15 cellular contexts compared by ENCODE assay signal in genomic region chr7:116653646-116654045, GRCh38. TPM values are rescaled to one million over a fixed set of nuclear protein-coding genes. Genes with fewer than 3 reads are reported as not detected.
DNase-seq lines count a peak whose midpoint lies in the region; ATAC-seq and TF ChIP-seq lines count a peak whose summit lies in the region.
"Had no signal": no experiment of that assay in that cellular context is flagged by ENCODE, and none has a peak within 500 bp of the region (broad histone marks: within the 10 kb centered on the region; RNA-seq: fewer than 3 reads in every experiment).

No MANE protein-coding gene starts in this region.

- peaks cover 8% of the 10 kb centered on the region for H3K9me1 ChIP-seq in IMR-90 (ENCODE audit: insufficient read depth, low read length)

- no peak overlapping the region for H4K91ac ChIP-seq in IMR-90 (ENCODE audit: insufficient read depth, low read depth, low read length)

- no CpG with 5 or more reads among the region's 2 CpGs for WGBS in IMR-90 (ENCODE audit: extremely low coverage in 2 of 2, insufficient read length in 1 of 2), 2 experiments

- H3K4ac ChIP-seq in IMR-90 (ENCODE audit: low read depth, low read length), result no peak overlapping the region; the same call in 1 of the 2 replicates

- H4K8ac ChIP-seq in IMR-90 (ENCODE audit: low read depth in 2 of 2, low read length in 2 of 2), result no peak overlapping the region

- no peak overlapping the region for H2AK5ac ChIP-seq in IMR-90 (ENCODE audit: low read depth, low read length)

- in situ Hi-C loops in IMR-90 (cut with MboI; ENCODE audit: low sequenced_read_pairs) (no loop called here), Panc1 (cut with HindIII; ENCODE audit: low pct_unique_long_range_greater_than_20kb, low sequenced_read_pairs) (no loop called here)

- H2BK20ac ChIP-seq in IMR-90 (ENCODE audit: low read depth, low read length), result no peak overlapping the region

- no peak for DNase-seq in IMR-90
- no peak for DNase-seq in Panc1 (ENCODE audit: low read depth, low spot score)
- DNase-seq in epithelial cell of prostate (ENCODE audit: low read depth, low spot score), result peak; percentile 62
- DNase-seq in renal cortical epithelial cell (ENCODE audit: low read depth), result peak; percentile 44
- DNase-seq in RPMI8226, result no peak
- no peak for DNase-seq in HT-29 (ENCODE audit: low spot score)
- DNase-seq in NCI-H2107 (lab: John Stamatoyannopoulos, UW), result no peak
- DNase-seq: CD8-positive, alpha-beta T cell; GF-D8; NCI-H1436 treated with DMSO at 0.1 percent for 48 hours; NCI-H2081; NCI-H2227 treated with DMSO at 0.1 percent for 48 hours; NCI-H526 had no signal

- no peak overlapping the region for H2BK15ac ChIP-seq in IMR-90 (ENCODE audit: low read depth, low read length)

- no peak for TF ChIP-seq RAD21 in IMR-90 (IDR thresholded peaks at IDR 0.05; ENCODE audit: low read length)

- H3K9ac ChIP-seq in IMR-90 (ENCODE audit: low read depth, low read length), result no peak overlapping the region

- H3K9me3 ChIP-seq in IMR-90 (ENCODE audit: control insufficient read depth, insufficient read depth, low read length) (no peaks in the 10 kb centered on the region), Panc1 (ENCODE audit: control insufficient read depth, insufficient read depth, low read depth, low read length) (no peaks in the 10 kb centered on the region)

- H3K4me2 ChIP-seq in IMR-90 (ENCODE audit: low read depth, low read length), result no peak overlapping the region

- no peaks in the 10 kb centered on the region for H4K20me1 ChIP-seq in IMR-90 (ENCODE audit: insufficient read depth, low read length)

- CTCF ChIA-PET in IMR-90 (lab: Yijun Ruan, JAX) (interaction anchor here (0.8 to 1.4 kb wide), 2 partner anchors 14 to 21 kb away, joined by 3 read pairs; no protein-coding TSS in a partner anchor), Panc1 (lab: Charles Lee) (no interaction called here)

- no peak overlapping the region for H3K23ac ChIP-seq in IMR-90 (ENCODE audit: low read depth, low read length)

- TF ChIP-seq CTCF in IMR-90 (conservative IDR thresholded peaks at IDR 0.05; ENCODE audit: low read depth, low read length) (no peak), Panc1 (IDR thresholded peaks at IDR 0.05) (no peak)

- no peak overlapping the region for H3K56ac ChIP-seq in IMR-90 (ENCODE audit: extremely low read depth, insufficient read depth, low read length)

- H3K27ac ChIP-seq in IMR-90 (ENCODE audit: insufficient read depth, low read length) (no peak overlapping the region), Panc1 (ENCODE audit: low read length) (no peak overlapping the region), epithelial cell of prostate (peak overlapping the region; percentile 99)

- dilution Hi-C loops in IMR-90 (cut with HindIII; ENCODE audit: low sequenced_read_pairs, unreplicated experiment), result no loop called here

- H3K27me3 ChIP-seq in IMR-90 (ENCODE audit: control insufficient read depth, insufficient read depth, low read length), result no peaks in the 10 kb centered on the region
- no peaks in the 10 kb centered on the region; the same call in 1 of the 2 replicates for H3K27me3 ChIP-seq in Panc1 (ENCODE audit: control insufficient read depth, insufficient read depth, low read length)

- H3K4me3 ChIP-seq in IMR-90 (ENCODE audit: insufficient read depth, low read depth, low read length), result no peak overlapping the region
- H3K4me3 ChIP-seq in Panc1 (ENCODE audit: low read depth in 2 of 2, low read length in 2 of 2), result no peak overlapping the region

- no peak for ATAC-seq in IMR-90 (ENCODE audit: low read depth)
- peak; percentile 34; the same call in 1 of the 2 replicates for ATAC-seq in Panc1
- no peak for ATAC-seq in GM19324 (IDR thresholded peaks at IDR 0.05; ENCODE audit: low FRiP score, unreplicated experiment)
- ATAC-seq: CD8-positive, alpha-beta T cell had no signal

- no peaks in the 10 kb centered on the region for H3K79me1 ChIP-seq in IMR-90 (ENCODE audit: low read depth in 1 of 2, low read length in 2 of 2)

- intact Hi-C loops in IMR-90 (cut with micrococcal nuclease), result no loop called here
- intact Hi-C loops in Panc1 (cut with micrococcal nuclease; ENCODE audit: unreplicated experiment), result no loop called here

- POLR2A ChIA-PET in IMR-90 (lab: Charles Lee; ENCODE audit: unreplicated experiment) (no interaction called here), Panc1 (lab: Charles Lee) (no interaction called here)

- no peak overlapping the region for H2AK9ac ChIP-seq in IMR-90 (replicated peaks; ENCODE audit: low read depth, low read length, poor library complexity)

- no peak overlapping the region for H4K5ac ChIP-seq in IMR-90 (ENCODE audit: low read depth, low read length)

- H2BK120ac ChIP-seq in IMR-90 (ENCODE audit: low read depth, low read length), result no peak overlapping the region

- H2AFZ ChIP-seq in IMR-90 (replicated peaks; ENCODE audit: low read length, poor library complexity), result no peak overlapping the region

- peak overlapping the region; percentile 60; the same call in 1 of the 2 replicates for H3K18ac ChIP-seq in IMR-90 (ENCODE audit: low read depth, low read length)

- H2BK5ac ChIP-seq in IMR-90 (ENCODE audit: low read depth, low read length, poor library complexity, severe bottlenecking), result no peak overlapping the region

- no peaks in the 10 kb centered on the region for H3K36me3 ChIP-seq in IMR-90 (ENCODE audit: control insufficient read depth, insufficient read depth, low read length)
- H3K36me3 ChIP-seq in Panc1 (ENCODE audit: control insufficient read depth, insufficient read depth, low read length), result no peaks in the 10 kb centered on the region

- H3K4me1 ChIP-seq in IMR-90 (ENCODE audit: control insufficient read depth, insufficient read depth, low read length), result peaks cover 3% of the 10 kb centered on the region; the same call in 1 of the 2 replicates
- H3K4me1 ChIP-seq in Panc1 (ENCODE audit: control insufficient read depth, insufficient read depth, low read length), result no peaks in the 10 kb centered on the region

- H3K14ac ChIP-seq in IMR-90 (replicated peaks; ENCODE audit: low read depth, low read length), result no peak overlapping the region

- no peak for TF ChIP-seq POLR2A in IMR-90 (IDR thresholded peaks at IDR 0.05; ENCODE audit: low read depth, low read length)

- no TSS peak for BruUV-seq in IMR-90 (replicated peaks; lab: Mats Ljungman, UMichigan)
- no TSS peak for BruUV-seq in Panc1 (replicated peaks; lab: Mats Ljungman, UMichigan)

TF ChIP-seq in IMR-90, 13 proteins besides CTCF, POLR2A, EP300 and RAD21:
- TF ChIP-seq NFE2L2 (IDR thresholded peaks at IDR 0.05; ENCODE audit: low read depth, low read length) (no peak), MAFK (IDR thresholded peaks at IDR 0.05; ENCODE audit: low read depth, low read length) (no peak), CHD1 (IDR thresholded peaks at IDR 0.05; ENCODE audit: low read depth, low read length) (no peak), USF2 (IDR thresholded peaks at IDR 0.05; ENCODE audit: low read depth, low read length) (no peak), RCOR1 (IDR thresholded peaks at IDR 0.05; ENCODE audit: insufficient replicate concordance, low read length) (no peak), RFX5 (IDR thresholded peaks at IDR 0.05; ENCODE audit: low read depth, low read length) (no peak), SMC3 (IDR thresholded peaks at IDR 0.05; ENCODE audit: low read depth, low read length) (no peak), MXI1 (IDR thresholded peaks at IDR 0.05; ENCODE audit: borderline replicate concordance, low read depth, low read length) (no peak), BHLHE40 (IDR thresholded peaks at IDR 0.05; ENCODE audit: low read depth, low read length) (no peak), CEBPB (IDR thresholded peaks at IDR 0.05; ENCODE audit: low read depth, low read length) (no peak), ELK1 (IDR thresholded peaks at IDR 0.05; ENCODE audit: borderline replicate concordance, low read depth, low read length) (no peak), MAZ (IDR thresholded peaks at IDR 0.05; ENCODE audit: borderline replicate concordance, low read depth, low read length) (no peak), FOS (IDR thresholded peaks at IDR 0.05; ENCODE audit: low read depth, low read length) (no peak)
TF ChIP-seq in IMR-90: peak in this region for 0.

RNA-seq across cellular contexts. Expression of gene MET, which starts 18.4 kb away (rescaled TPM):
- 68.0 and 84.6 TPM in 2 replicates for total RNA-seq in IMR-90 (2012; rRNA removed)
- polyA plus RNA-seq in IMR-90 (2012; rRNA removed), result 14.5 and 15.0 TPM in 2 replicates
- 7.0 and 7.9 TPM in 2 replicates for polyA plus RNA-seq in IMR-90 (2012; cell fraction: cytosol; rRNA removed)
- polyA plus RNA-seq in IMR-90 (2012; cell fraction: nucleus; rRNA removed; ENCODE audit: low replicate concordance), result 3.0 and 10.6 TPM in 2 replicates
- 103 TPM for total RNA-seq in Panc1 (2021; ENCODE audit: unreplicated experiment)
- polyA plus RNA-seq in Panc1 (2012; ENCODE audit: insufficient read length), result 33.7 TPM
- 217 and 255 TPM in 2 replicates for total RNA-seq in renal cortical epithelial cell
- total RNA-seq in HT-29 (2014; rRNA removed; shearing (Covaris generic)), result 123 and 128 TPM in 2 replicates
- total RNA-seq: CD8-positive, alpha-beta T cell had no signal
- polyA plus RNA-seq: IgD-negative memory B cell had no signal

Comparison
In these comparisons a context has a peak if more than half of its experiments do, and no peak if none do; other contexts are left out.
1. DNase-seq: peak in epithelial cell of prostate (single experiment) and renal cortical epithelial cell (single experiment); none in IMR-90 (single experiment), Panc1 (single experiment), RPMI8226 (single experiment), HT-29 (single experiment) and NCI-H2107 (single experiment).